ENCODE assay signal across 9 cellular contexts in the genomic region with DNA sequence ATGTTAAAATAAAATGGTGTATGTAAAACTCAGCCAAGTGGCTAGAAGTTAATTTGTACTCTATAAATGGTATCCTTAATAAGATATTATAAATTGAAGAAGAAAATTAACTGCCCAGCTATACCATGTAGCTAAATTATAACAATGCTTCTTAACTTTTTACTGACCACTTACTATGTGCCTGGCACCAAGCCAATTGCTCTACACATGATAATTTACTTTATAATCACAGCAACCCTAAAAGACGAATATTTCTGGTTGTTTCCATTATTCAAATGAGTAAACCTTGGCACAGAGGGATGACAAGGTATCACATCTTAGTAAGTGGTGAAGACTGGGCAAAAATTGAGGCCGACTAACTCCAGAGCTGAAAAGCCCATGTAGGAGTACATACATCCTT.
"Had no signal": no experiment of that assay in that cellular context is flagged by ENCODE, and none has a peak within 500 bp of the region (broad histone marks: within the 10 kb centered on the region; RNA-seq: fewer than 3 reads in every experiment).

No MANE protein-coding gene starts in this region.

- H3K4me1 Mint-ChIP-seq: GM23338, H9 had no signal

- H3K27ac Mint-ChIP-seq: GM23338, H9, HFFc6 had no signal

- H3K9ac ChIP-seq: KMS-11 had no signal

- ATAC-seq: GM23338 had no signal

- H3K27ac ChIP-seq: HL-60, KMS-11 had no signal

- H3K4me3 Mint-ChIP-seq: GM23338, H9, HFFc6 had no signal

- H3K4me2 ChIP-seq: GM23338, KMS-11 had no signal

- H3K4me3 ChIP-seq: GM23338 had no signal

- FAIRE-seq: H1, H54 had no signal

- H2AFZ ChIP-seq: GM23338 had no signal

- DNase-seq: H9, HCEC 1CT, HFFc6, KBM-7 had no signal
